In genomic region chr3:149783576-149783975, GRCh38 we compare ENCODE assay signal across 8 cellular contexts. TPM values are rescaled to one million over a fixed set of nuclear protein-coding genes. Genes with fewer than 3 reads are reported as not detected.
A peak's percentile ranks its signal among the peaks of the same experiment; 100 is the strongest.
DNase-seq lines count a peak whose midpoint lies in the region; ATAC-seq and TF ChIP-seq lines count a peak whose summit lies in the region.
"Had no signal": no experiment of that assay in that cellular context is flagged by ENCODE, and none has a peak within 500 bp of the region (broad histone marks: within the 10 kb centered on the region; RNA-seq: fewer than 3 reads in every experiment).

No MANE protein-coding gene starts in this region.

- H3K36me3 Mint-ChIP-seq in HFFc6 (ENCODE audit: low read depth): no peaks in the 10 kb centered on the region; the same call in 1 of the 2 replicates

- ATAC-seq in SK-N-SH treated with all-trans-retinoic acid at 6 μM for 48 hours (peak; percentile 72), upper lobe of right lung (peak; percentile 74), GM18498 (IDR thresholded peaks at IDR 0.05; ENCODE audit: unreplicated experiment) (no peak)

- peak overlapping the region; percentile 76 for H3K27ac Mint-ChIP-seq in HFFc6

- no peak overlapping the region for H3K4me3 ChIP-seq in upper lobe of right lung

- no peaks in the 10 kb centered on the region for H3K9me3 ChIP-seq in upper lobe of right lung

- H3K27me3 Mint-ChIP-seq in HFFc6 (ENCODE audit: insufficient read depth): no peaks in the 10 kb centered on the region

- DNase-seq in HFFc6: peak; percentile 72
- DNase-seq in globus pallidus (ENCODE audit: low spot score): peak; percentile 24
- DNase-seq in upper lobe of right lung: no peak
- DNase-seq in GOT3 (lab: John Stamatoyannopoulos, UW): no peak
- no peak for DNase-seq in HUDEP-2 (lab: John Stamatoyannopoulos, UW; ENCODE audit: unreplicated experiment in 76 of 76)
- DNase-seq: NCI-H187 had no signal

- TF ChIP-seq CTCF in HFFc6 (IDR thresholded peaks at IDR 0.05) (no peak), upper lobe of right lung (IDR thresholded peaks at IDR 0.05) (no peak)

- no peaks in the 10 kb centered on the region for H3K4me1 ChIP-seq in upper lobe of right lung

- H3K9me3 Mint-ChIP-seq in HFFc6: no peaks in the 10 kb centered on the region

- peak overlapping the region; percentile 44 for H3K4me3 Mint-ChIP-seq in HFFc6

- H3K27ac ChIP-seq in upper lobe of right lung: peak overlapping the region; percentile 21

- no peaks in the 10 kb centered on the region for H3K36me3 ChIP-seq in upper lobe of right lung

- H3K4me1 Mint-ChIP-seq in HFFc6 (ENCODE audit: low read depth): peaks cover 30% of the 10 kb centered on the region

- H3K27me3 ChIP-seq in upper lobe of right lung: no peaks in the 10 kb centered on the region

- intact Hi-C loops in upper lobe of right lung (cut with DNase I): no loop called here

TF ChIP-seq in SK-N-SH treated with all-trans-retinoic acid at 6 μM for 48 hours, 23 proteins besides CTCF, POLR2A, EP300 and RAD21:
- no peak for TF ChIP-seq GLIS3 (CRISPR knock-in tag; IDR thresholded peaks at IDR 0.05)
- TF ChIP-seq ZC3H10 (CRISPR knock-in tag; IDR thresholded peaks at IDR 0.05): no peak
- TF ChIP-seq ZFP30 (CRISPR knock-in tag; IDR thresholded peaks at IDR 0.05): no peak
- no peak for TF ChIP-seq POU6F1 (CRISPR knock-in tag; IDR thresholded peaks at IDR 0.05; ENCODE audit: borderline replicate concordance, low read depth)
- TF ChIP-seq BACH2 (CRISPR knock-in tag; IDR thresholded peaks at IDR 0.05; ENCODE audit: borderline replicate concordance): no peak
- TF ChIP-seq PPARA (CRISPR knock-in tag; IDR thresholded peaks at IDR 0.05; ENCODE audit: borderline replicate concordance): no peak
- TF ChIP-seq ZNF8 (CRISPR knock-in tag; IDR thresholded peaks at IDR 0.05): no peak
- no peak for TF ChIP-seq CSDC2 (CRISPR knock-in tag; IDR thresholded peaks at IDR 0.05)
- no peak for TF ChIP-seq TSHZ2 (CRISPR knock-in tag; IDR thresholded peaks at IDR 0.05)
- TF ChIP-seq ZFP3 (CRISPR knock-in tag; IDR thresholded peaks at IDR 0.05): no peak
- no peak for TF ChIP-seq TCF4 (CRISPR knock-in tag; IDR thresholded peaks at IDR 0.05; ENCODE audit: borderline replicate concordance)
- TF ChIP-seq TOX (CRISPR knock-in tag; IDR thresholded peaks at IDR 0.05; ENCODE audit: borderline replicate concordance): no peak
- TF ChIP-seq ESRRG (CRISPR knock-in tag; IDR thresholded peaks at IDR 0.05): no peak
- no peak for TF ChIP-seq OSR1 (CRISPR knock-in tag; IDR thresholded peaks at IDR 0.05)
- TF ChIP-seq CREB5 (CRISPR knock-in tag; IDR thresholded peaks at IDR 0.05; ENCODE audit: low read depth): no peak
- no peak for TF ChIP-seq RARB (CRISPR knock-in tag; IDR thresholded peaks at IDR 0.05)

RNA-seq across cellular contexts. Expression of gene ANKUB1, which starts 8.8 kb away (rescaled TPM):
- total RNA-seq in HFFc6 (2021; fragmentation: NEBNext Ultra II Directional; extraction: Animal tissue kit (Norgen Biotek cat#: 25700)): not detected
- total RNA-seq in upper lobe of right lung: not detected

RNA-seq across cellular contexts. Expression of gene RNF13, which starts 29.4 kb away (rescaled TPM):
- total RNA-seq in HFFc6 (2021; fragmentation: NEBNext Ultra II Directional; extraction: Animal tissue kit (Norgen Biotek cat#: 25700)): 10 to 100 TPM; 20.5 to 33.7 (median 25.7) TPM
- 136 TPM for total RNA-seq in upper lobe of right lung

RNA-seq across cellular contexts. Expression of gene COMMD2, which starts 31.3 kb away (rescaled TPM):
- total RNA-seq in HFFc6 (2021; fragmentation: NEBNext Ultra II Directional; extraction: Animal tissue kit (Norgen Biotek cat#: 25700)): 10 to 100 TPM; 27.0 to 32.8 (median 31.5) TPM
- total RNA-seq in upper lobe of right lung: 49.8 TPM

Comparison
In these comparisons a context has a peak if more than half of its experiments do, and no peak if none do; other contexts are left out.
1. DNase-seq: peak in HFFc6 (single experiment) and globus pallidus (single experiment); none in upper lobe of right lung (single experiment), GOT3 (single experiment) and HUDEP-2 (0 of 76).